In genomic region chr20:3727333-3728035, GRCh38 we compare ENCODE assay signal across 1 cellular context.
TF ChIP-seq lines count a peak whose summit lies in the region.

No MANE protein-coding gene starts in this region.

TF ChIP-seq in HepG2, 621 proteins besides CTCF, POLR2A, EP300 and RAD21:
- TF ChIP-seq PRMT3 (CRISPR knock-in tag; IDR thresholded peaks at IDR 0.05; ENCODE audit: borderline replicate concordance, low read depth) (no peak), HMG20B (CRISPR knock-in tag; conservative IDR thresholded peaks at IDR 0.05) (no peak), PHF8 (CRISPR knock-in tag; IDR thresholded peaks at IDR 0.05) (no peak), MAFF (IDR thresholded peaks at IDR 0.05; ENCODE audit: low read depth, low read length) (peak; percentile 78), HMGXB4 (CRISPR knock-in tag; IDR thresholded peaks at IDR 0.05; ENCODE audit: borderline replicate concordance in 1 of 2, low read depth in 1 of 2) (no peak), CENPBD1 (CRISPR knock-in tag; IDR thresholded peaks at IDR 0.05; ENCODE audit: borderline replicate concordance, low read depth) (no peak), BRD4 (CRISPR knock-in tag; IDR thresholded peaks at IDR 0.05) (no peak), MAFK (conservative IDR thresholded peaks at IDR 0.05 in 1 of 2, IDR thresholded peaks at IDR 0.05 in 1 of 2; ENCODE audit: low read length in 2 of 2) (peak; percentile 79 to 82), ZNF674 (CRISPR knock-in tag; IDR thresholded peaks at IDR 0.05; ENCODE audit: low read depth) (no peak), BATF2 (CRISPR knock-in tag; IDR thresholded peaks at IDR 0.05) (no peak), ZNF660 (CRISPR knock-in tag; IDR thresholded peaks at IDR 0.05; ENCODE audit: borderline replicate concordance, low read depth) (no peak), NCOA5 (CRISPR knock-in tag; IDR thresholded peaks at IDR 0.05) (no peak), NR1H2 (CRISPR knock-in tag; IDR thresholded peaks at IDR 0.05; ENCODE audit: borderline replicate concordance, low read depth) (no peak), GLI4 (CRISPR knock-in tag; IDR thresholded peaks at IDR 0.05; ENCODE audit: borderline replicate concordance) (no peak), DPF2 (CRISPR knock-in tag; IDR thresholded peaks at IDR 0.05; ENCODE audit: borderline replicate concordance, low read depth) (no peak), RFX3 (CRISPR knock-in tag; IDR thresholded peaks at IDR 0.05) (no peak)
